3 cellular contexts compared by ENCODE assay signal in the genomic region with DNA sequence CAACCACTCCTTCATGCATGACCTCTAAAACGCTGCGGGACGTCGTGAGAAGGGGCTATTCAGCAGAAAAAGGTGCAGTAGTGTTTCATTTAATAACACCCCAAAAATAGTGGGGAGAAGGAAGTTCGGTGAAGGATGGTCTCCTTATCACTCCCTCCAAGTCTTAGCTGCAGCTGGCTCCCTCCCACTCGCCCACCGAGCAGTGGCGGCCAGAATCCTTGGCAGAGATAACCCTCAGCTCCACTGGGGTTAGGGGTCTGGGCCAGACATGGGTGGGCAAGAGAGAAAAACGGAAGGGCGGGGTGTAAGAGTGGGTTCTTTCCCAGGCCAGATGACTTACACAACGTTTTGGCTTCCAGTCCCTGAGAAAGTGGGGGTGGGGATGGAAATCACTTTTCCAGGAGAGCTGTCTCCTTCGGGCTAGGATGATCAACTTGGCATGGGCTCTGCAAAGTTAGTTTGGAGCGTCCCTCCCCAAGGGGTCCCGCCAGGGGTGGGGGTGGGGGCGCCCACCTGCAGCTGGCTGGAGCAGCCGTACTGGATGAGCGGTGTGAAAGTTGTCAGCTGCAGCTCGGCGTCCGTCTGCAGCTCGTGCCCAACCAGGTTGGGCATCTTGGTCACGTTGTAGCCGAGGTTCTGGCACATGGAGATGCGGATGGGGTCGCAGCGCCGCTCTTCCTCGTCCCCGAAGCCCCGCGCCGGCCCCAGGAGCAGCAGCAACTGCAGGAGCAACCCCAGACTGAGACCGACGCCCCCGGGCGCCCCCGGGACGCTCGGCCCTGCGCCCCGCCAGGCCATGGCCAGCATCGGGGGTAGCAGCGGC.
TF ChIP-seq lines count a peak whose summit lies in the region.

No MANE protein-coding gene starts in this region.

TF ChIP-seq in SK-N-SH, 30 proteins besides CTCF, POLR2A, EP300 and RAD21 (continued from another document):
- TF ChIP-seq TEAD4 (IDR thresholded peaks at IDR 0.05; ENCODE audit: borderline replicate concordance, insufficient read depth) (no peak), FOSL2 (IDR thresholded peaks at IDR 0.05; ENCODE audit: borderline replicate concordance, low read depth) (no peak)
- TF ChIP-seq, protein P1, sequence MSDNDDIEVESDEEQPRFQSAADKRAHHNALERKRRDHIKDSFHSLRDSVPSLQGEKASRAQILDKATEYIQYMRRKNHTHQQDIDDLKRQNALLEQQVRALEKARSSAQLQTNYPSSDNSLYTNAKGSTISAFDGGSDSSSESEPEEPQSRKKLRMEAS (IDR thresholded peaks at IDR 0.05; ENCODE audit: low read depth) = peak; percentile 75

TF ChIP-seq in SK-N-SH treated with all-trans-retinoic acid at 6 μM for 48 hours, 23 proteins besides CTCF, POLR2A, EP300 and RAD21 (continued from another document):
- TF ChIP-seq, protein P2, sequence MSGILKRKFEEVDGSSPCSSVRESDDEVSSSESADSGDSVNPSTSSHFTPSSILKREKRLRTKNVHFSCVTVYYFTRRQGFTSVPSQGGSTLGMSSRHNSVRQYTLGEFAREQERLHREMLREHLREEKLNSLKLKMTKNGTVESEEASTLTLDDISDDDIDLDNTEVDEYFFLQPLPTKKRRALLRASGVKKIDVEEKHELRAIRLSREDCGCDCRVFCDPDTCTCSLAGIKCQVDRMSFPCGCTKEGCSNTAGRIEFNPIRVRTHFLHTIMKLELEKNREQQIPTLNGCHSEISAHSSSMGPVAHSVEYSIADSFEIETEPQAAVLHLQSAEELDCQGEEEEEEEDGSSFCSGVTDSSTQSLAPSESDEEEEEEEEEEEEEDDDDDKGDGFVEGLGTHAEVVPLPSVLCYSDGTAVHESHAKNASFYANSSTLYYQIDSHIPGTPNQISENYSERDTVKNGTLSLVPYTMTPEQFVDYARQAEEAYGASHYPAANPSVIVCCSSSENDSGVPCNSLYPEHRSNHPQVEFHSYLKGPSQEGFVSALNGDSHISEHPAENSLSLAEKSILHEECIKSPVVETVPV (CRISPR knock-in tag; IDR thresholded peaks at IDR 0.05) = no peak
- TF ChIP-seq SNAI2 (CRISPR knock-in tag; IDR thresholded peaks at IDR 0.05) (no peak), ZFP3 (CRISPR knock-in tag; IDR thresholded peaks at IDR 0.05) (no peak), BACH2 (CRISPR knock-in tag; IDR thresholded peaks at IDR 0.05; ENCODE audit: borderline replicate concordance) (no peak), GLIS3 (CRISPR knock-in tag; IDR thresholded peaks at IDR 0.05) (no peak), TCF4 (CRISPR knock-in tag; IDR thresholded peaks at IDR 0.05; ENCODE audit: borderline replicate concordance) (no peak), ISL1 (CRISPR knock-in tag; IDR thresholded peaks at IDR 0.05) (no peak), TOX (CRISPR knock-in tag; IDR thresholded peaks at IDR 0.05; ENCODE audit: borderline replicate concordance) (no peak)
- TF ChIP-seq, protein P3, sequence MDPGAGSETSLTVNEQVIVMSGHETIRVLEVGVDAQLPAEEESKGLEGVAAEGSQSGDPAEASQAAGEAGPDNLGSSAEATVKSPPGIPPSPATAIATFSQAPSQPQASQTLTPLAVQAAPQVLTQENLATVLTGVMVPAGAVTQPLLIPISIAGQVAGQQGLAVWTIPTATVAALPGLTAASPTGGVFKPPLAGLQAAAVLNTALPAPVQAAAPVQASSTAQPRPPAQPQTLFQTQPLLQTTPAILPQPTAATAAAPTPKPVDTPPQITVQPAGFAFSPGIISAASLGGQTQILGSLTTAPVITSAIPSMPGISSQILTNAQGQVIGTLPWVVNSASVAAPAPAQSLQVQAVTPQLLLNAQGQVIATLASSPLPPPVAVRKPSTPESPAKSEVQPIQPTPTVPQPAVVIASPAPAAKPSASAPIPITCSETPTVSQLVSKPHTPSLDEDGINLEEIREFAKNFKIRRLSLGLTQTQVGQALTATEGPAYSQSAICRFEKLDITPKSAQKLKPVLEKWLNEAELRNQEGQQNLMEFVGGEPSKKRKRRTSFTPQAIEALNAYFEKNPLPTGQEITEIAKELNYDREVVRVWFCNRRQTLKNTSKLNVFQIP (CRISPR knock-in tag; IDR thresholded peaks at IDR 0.05; ENCODE audit: borderline replicate concordance, low read depth) = no peak

TF ChIP-seq in K562, 482 proteins besides CTCF, POLR2A, EP300 and RAD21 (continued from another document and continues in another):
- no peak for TF ChIP-seq MYC (IDR thresholded peaks at IDR 0.05; ENCODE audit: low read depth, low read length)
- TF ChIP-seq MYC (CRISPR knock-in tag; IDR thresholded peaks at IDR 0.05; ENCODE audit: borderline replicate concordance, low read depth) = no peak
- TF ChIP-seq, protein P4, sequence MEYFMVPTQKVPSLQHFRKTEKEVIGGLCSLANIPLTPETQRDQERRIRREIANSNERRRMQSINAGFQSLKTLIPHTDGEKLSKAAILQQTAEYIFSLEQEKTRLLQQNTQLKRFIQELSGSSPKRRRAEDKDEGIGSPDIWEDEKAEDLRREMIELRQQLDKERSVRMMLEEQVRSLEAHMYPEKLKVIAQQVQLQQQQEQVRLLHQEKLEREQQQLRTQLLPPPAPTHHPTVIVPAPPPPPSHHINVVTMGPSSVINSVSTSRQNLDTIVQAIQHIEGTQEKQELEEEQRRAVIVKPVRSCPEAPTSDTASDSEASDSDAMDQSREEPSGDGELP (CRISPR knock-in tag; IDR thresholded peaks at IDR 0.05; ENCODE audit: borderline replicate concordance) = peak; percentile 81
- TF ChIP-seq, protein P5, sequence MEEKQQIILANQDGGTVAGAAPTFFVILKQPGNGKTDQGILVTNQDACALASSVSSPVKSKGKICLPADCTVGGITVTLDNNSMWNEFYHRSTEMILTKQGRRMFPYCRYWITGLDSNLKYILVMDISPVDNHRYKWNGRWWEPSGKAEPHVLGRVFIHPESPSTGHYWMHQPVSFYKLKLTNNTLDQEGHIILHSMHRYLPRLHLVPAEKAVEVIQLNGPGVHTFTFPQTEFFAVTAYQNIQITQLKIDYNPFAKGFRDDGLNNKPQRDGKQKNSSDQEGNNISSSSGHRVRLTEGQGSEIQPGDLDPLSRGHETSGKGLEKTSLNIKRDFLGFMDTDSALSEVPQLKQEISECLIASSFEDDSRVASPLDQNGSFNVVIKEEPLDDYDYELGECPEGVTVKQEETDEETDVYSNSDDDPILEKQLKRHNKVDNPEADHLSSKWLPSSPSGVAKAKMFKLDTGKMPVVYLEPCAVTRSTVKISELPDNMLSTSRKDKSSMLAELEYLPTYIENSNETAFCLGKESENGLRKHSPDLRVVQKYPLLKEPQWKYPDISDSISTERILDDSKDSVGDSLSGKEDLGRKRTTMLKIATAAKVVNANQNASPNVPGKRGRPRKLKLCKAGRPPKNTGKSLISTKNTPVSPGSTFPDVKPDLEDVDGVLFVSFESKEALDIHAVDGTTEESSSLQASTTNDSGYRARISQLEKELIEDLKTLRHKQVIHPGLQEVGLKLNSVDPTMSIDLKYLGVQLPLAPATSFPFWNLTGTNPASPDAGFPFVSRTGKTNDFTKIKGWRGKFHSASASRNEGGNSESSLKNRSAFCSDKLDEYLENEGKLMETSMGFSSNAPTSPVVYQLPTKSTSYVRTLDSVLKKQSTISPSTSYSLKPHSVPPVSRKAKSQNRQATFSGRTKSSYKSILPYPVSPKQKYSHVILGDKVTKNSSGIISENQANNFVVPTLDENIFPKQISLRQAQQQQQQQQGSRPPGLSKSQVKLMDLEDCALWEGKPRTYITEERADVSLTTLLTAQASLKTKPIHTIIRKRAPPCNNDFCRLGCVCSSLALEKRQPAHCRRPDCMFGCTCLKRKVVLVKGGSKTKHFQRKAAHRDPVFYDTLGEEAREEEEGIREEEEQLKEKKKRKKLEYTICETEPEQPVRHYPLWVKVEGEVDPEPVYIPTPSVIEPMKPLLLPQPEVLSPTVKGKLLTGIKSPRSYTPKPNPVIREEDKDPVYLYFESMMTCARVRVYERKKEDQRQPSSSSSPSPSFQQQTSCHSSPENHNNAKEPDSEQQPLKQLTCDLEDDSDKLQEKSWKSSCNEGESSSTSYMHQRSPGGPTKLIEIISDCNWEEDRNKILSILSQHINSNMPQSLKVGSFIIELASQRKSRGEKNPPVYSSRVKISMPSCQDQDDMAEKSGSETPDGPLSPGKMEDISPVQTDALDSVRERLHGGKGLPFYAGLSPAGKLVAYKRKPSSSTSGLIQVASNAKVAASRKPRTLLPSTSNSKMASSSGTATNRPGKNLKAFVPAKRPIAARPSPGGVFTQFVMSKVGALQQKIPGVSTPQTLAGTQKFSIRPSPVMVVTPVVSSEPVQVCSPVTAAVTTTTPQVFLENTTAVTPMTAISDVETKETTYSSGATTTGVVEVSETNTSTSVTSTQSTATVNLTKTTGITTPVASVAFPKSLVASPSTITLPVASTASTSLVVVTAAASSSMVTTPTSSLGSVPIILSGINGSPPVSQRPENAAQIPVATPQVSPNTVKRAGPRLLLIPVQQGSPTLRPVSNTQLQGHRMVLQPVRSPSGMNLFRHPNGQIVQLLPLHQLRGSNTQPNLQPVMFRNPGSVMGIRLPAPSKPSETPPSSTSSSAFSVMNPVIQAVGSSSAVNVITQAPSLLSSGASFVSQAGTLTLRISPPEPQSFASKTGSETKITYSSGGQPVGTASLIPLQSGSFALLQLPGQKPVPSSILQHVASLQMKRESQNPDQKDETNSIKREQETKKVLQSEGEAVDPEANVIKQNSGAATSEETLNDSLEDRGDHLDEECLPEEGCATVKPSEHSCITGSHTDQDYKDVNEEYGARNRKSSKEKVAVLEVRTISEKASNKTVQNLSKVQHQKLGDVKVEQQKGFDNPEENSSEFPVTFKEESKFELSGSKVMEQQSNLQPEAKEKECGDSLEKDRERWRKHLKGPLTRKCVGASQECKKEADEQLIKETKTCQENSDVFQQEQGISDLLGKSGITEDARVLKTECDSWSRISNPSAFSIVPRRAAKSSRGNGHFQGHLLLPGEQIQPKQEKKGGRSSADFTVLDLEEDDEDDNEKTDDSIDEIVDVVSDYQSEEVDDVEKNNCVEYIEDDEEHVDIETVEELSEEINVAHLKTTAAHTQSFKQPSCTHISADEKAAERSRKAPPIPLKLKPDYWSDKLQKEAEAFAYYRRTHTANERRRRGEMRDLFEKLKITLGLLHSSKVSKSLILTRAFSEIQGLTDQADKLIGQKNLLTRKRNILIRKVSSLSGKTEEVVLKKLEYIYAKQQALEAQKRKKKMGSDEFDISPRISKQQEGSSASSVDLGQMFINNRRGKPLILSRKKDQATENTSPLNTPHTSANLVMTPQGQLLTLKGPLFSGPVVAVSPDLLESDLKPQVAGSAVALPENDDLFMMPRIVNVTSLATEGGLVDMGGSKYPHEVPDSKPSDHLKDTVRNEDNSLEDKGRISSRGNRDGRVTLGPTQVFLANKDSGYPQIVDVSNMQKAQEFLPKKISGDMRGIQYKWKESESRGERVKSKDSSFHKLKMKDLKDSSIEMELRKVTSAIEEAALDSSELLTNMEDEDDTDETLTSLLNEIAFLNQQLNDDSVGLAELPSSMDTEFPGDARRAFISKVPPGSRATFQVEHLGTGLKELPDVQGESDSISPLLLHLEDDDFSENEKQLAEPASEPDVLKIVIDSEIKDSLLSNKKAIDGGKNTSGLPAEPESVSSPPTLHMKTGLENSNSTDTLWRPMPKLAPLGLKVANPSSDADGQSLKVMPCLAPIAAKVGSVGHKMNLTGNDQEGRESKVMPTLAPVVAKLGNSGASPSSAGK (IDR thresholded peaks at IDR 0.05) = peak; percentile 79
- no peak for TF ChIP-seq PHF21A (IDR thresholded peaks at IDR 0.05; ENCODE audit: borderline replicate concordance, low read depth)
- 0 out of 4 replicates have a peak, but pooled peaks of 1 of the 2 experiments have one; percentile 23 for TF ChIP-seq MAZ (CRISPR knock-in tag; conservative IDR thresholded peaks at IDR 0.05 in 1 of 2, IDR thresholded peaks at IDR 0.05 in 1 of 2)
- no peak for TF ChIP-seq CBX8 (IDR thresholded peaks at IDR 0.05; ENCODE audit: borderline replicate concordance, extremely low read depth, low read depth, low read length, poor library complexity, severe bottlenecking)
- no peak for TF ChIP-seq HDAC6 (IDR thresholded peaks at IDR 0.05; ENCODE audit: low read depth, low read length)
- no peak for TF ChIP-seq ZNF224 (CRISPR knock-in tag; IDR thresholded peaks at IDR 0.05)
- TF ChIP-seq L3MBTL2 (IDR thresholded peaks at IDR 0.05) = peak; percentile 52; the same call in 1 of the 2 replicates
- TF ChIP-seq GATAD2B (IDR thresholded peaks at IDR 0.05; ENCODE audit: borderline replicate concordance) = no peak
- 0 out of 2 replicates have a peak, but pooled peaks have one; percentile 12 for TF ChIP-seq CREB3L1 (IDR thresholded peaks at IDR 0.05; ENCODE audit: borderline replicate concordance, low read depth)
- no peak for TF ChIP-seq ZNF41 (CRISPR knock-in tag; conservative IDR thresholded peaks at IDR 0.05)
- TF ChIP-seq MAFG (tag; conservative IDR thresholded peaks at IDR 0.05) = no peak
- TF ChIP-seq SETDB1 (IDR thresholded peaks at IDR 0.05; ENCODE audit: low read length) = no peak
- TF ChIP-seq GABPB1 (CRISPR knock-in tag; IDR thresholded peaks at IDR 0.05) = no peak
- TF ChIP-seq ZNF445 (CRISPR knock-in tag; IDR thresholded peaks at IDR 0.05; ENCODE audit: low read depth) = no peak
- TF ChIP-seq NFATC3 (IDR thresholded peaks at IDR 0.05) = no peak
- no peak for TF ChIP-seq NFIX (CRISPR knock-in tag; IDR thresholded peaks at IDR 0.05; ENCODE audit: low read depth)
- peak; percentile 65 for TF ChIP-seq CBFA2T3 (IDR thresholded peaks at IDR 0.05)
- no peak for TF ChIP-seq TCF7L2 (IDR thresholded peaks at IDR 0.05; ENCODE audit: low read depth, low read length)
- TF ChIP-seq SRF (CRISPR knock-in tag; IDR thresholded peaks at IDR 0.05) = no peak
- no peak for TF ChIP-seq ZNF444 (CRISPR knock-in tag; IDR thresholded peaks at IDR 0.05)
- peak; percentile 45 for TF ChIP-seq TCF3 (CRISPR knock-in tag; IDR thresholded peaks at IDR 0.05)
- TF ChIP-seq CC2D1A (IDR thresholded peaks at IDR 0.05) = no peak
- TF ChIP-seq, protein P6, sequence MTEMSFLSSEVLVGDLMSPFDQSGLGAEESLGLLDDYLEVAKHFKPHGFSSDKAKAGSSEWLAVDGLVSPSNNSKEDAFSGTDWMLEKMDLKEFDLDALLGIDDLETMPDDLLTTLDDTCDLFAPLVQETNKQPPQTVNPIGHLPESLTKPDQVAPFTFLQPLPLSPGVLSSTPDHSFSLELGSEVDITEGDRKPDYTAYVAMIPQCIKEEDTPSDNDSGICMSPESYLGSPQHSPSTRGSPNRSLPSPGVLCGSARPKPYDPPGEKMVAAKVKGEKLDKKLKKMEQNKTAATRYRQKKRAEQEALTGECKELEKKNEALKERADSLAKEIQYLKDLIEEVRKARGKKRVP (CRISPR knock-in tag; IDR thresholded peaks at IDR 0.05) = no peak
- TF ChIP-seq TSC22D4 (tag; IDR thresholded peaks at IDR 0.05) = no peak
